13 cellular contexts compared by ENCODE assay signal in genomic region chr2:24855703-24856102, GRCh38.
DNase-seq lines count a peak whose midpoint lies in the region; ATAC-seq, FAIRE-seq and TF ChIP-seq lines count a peak whose summit lies in the region.
"Had no signal": no experiment of that assay in that cellular context is flagged by ENCODE, and none has a peak within 500 bp of the region (broad histone marks: within the 10 kb centered on the region; RNA-seq: fewer than 3 reads in every experiment).

No MANE protein-coding gene starts in this region.

- H3K9ac ChIP-seq in kidney (ENCODE audit: low read length in 2 of 2): no peak overlapping the region

- H3K9me3 Mint-ChIP-seq in brain: no peaks in the 10 kb centered on the region

- peak; percentile 57 for DNase-seq in GM04504 (ENCODE audit: low read depth)
- DNase-seq in kidney: peak; percentile 86
- peak; percentile 50 for DNase-seq in spleen
- no peak for DNase-seq in NCI-H345 treated with DMSO at 0.1 percent for 48 hours (lab: John Stamatoyannopoulos, UW; ENCODE audit: unreplicated experiment)
- DNase-seq in left lobe of liver (ENCODE audit: low spot score): no peak
- DNase-seq in ecto neural progenitor cell (ENCODE audit: low spot score): no peak
- DNase-seq in NCI-H2081 (lab: John Stamatoyannopoulos, UW): no peak
- DNase-seq: activated T-cell treated with anti-CD3 and anti-CD28 coated beads, Interleukin-2, amount 50 U/mL, for 1 hour; DND-41; NCI-H1417 treated with DMSO at 0.1 percent for 48 hours; SHP77 treated with DMSO at 0.1 percent for 48 hours; stimulated activated CD4-positive, alpha-beta T cell treated with anti-CD3 and anti-CD28 coated beads, Interleukin-15, amount 100 ng/mL, for 24 hours had no signal

- intact Hi-C loops in kidney (cut with DNase I) (no loop called here), spleen (cut with DNase I; ENCODE audit: low total_unique reads) (no loop called here)

- TF ChIP-seq CTCF in brain (conservative IDR thresholded peaks at IDR 0.05): no peak
- TF ChIP-seq CTCF in kidney (IDR thresholded peaks at IDR 0.05; ENCODE audit: borderline replicate concordance, extremely low read depth, insufficient read depth): no peak
- no peak for TF ChIP-seq CTCF in spleen (IDR thresholded peaks at IDR 0.05 in 8 of 11, conservative IDR thresholded peaks at IDR 0.05 in 3 of 11)

- H3K4me1 ChIP-seq in kidney (ENCODE audit: control insufficient read depth in 1 of 2, insufficient read depth in 1 of 2, low read depth in 1 of 2, low read length in 2 of 2) (peaks cover 6 to 15% of the 10 kb centered on the region in 2 donors), spleen (peaks cover 0 to 29% (median 4%) of the 10 kb centered on the region in 6 donors)

- H3K4me3 Mint-ChIP-seq in brain: no peak overlapping the region

- H3K4me1 Mint-ChIP-seq in brain: peaks cover 24% of the 10 kb centered on the region

- H3K36me3 ChIP-seq in kidney (ENCODE audit: control insufficient read depth in 1 of 2, insufficient read depth in 2 of 2, low read length in 2 of 2) (no peaks in the 10 kb centered on the region), spleen (peaks cover 0 to 47% (median 0%) of the 10 kb centered on the region in 6 donors)

- H3K36me3 Mint-ChIP-seq in brain: peaks cover 34% of the 10 kb centered on the region

- H3K27ac Mint-ChIP-seq in brain: peak overlapping the region; percentile 7 to 90 (median 42)

- no peak for FAIRE-seq in kidney (lab: Jason Lieb, UNC)

- no peak for ATAC-seq in left lobe of liver

- TF ChIP-seq POLR2A in spleen (IDR thresholded peaks at IDR 0.05): no peak

- peak overlapping the region; percentile 74 to 78 for H3K27ac ChIP-seq in kidney (ENCODE audit: low read depth in 2 of 2, low read length in 2 of 2)
- H3K27ac ChIP-seq in spleen: peak overlapping the region in 7 of 8 donors; percentile 26 to 73 (median 65)

- peaks cover 3% of the 10 kb centered on the region for H3K27me3 Mint-ChIP-seq in brain

- H3K4me3 ChIP-seq in kidney (ENCODE audit: low read length in 2 of 2): no peak overlapping the region
- no peak overlapping the region for H3K4me3 ChIP-seq in spleen

- H3K9me3 ChIP-seq in kidney (ENCODE audit: control insufficient read depth in 1 of 2, low read length in 2 of 2) (no peaks in the 10 kb centered on the region), spleen (no peaks in the 10 kb centered on the region)

- no peaks in the 10 kb centered on the region for H3K27me3 ChIP-seq in spleen (replicated peaks in 1 of 7)

- WGBS in spleen, 5 donors: 62 to 91% (median 73%) methylated on average over 4 of the region's 4 CpGs

Comparison
In these comparisons a context has a peak if more than half of its experiments do, and no peak if none do; other contexts are left out.
1. DNase-seq: peak in GM04504 (single experiment), kidney (single experiment) and spleen (single experiment); none in NCI-H345 treated with DMSO at 0.1 percent for 48 hours (single experiment), left lobe of liver (single experiment), ecto neural progenitor cell (single experiment) and NCI-H2081 (0 of 2).